9 cellular contexts compared by ENCODE assay signal in the genomic region with DNA sequence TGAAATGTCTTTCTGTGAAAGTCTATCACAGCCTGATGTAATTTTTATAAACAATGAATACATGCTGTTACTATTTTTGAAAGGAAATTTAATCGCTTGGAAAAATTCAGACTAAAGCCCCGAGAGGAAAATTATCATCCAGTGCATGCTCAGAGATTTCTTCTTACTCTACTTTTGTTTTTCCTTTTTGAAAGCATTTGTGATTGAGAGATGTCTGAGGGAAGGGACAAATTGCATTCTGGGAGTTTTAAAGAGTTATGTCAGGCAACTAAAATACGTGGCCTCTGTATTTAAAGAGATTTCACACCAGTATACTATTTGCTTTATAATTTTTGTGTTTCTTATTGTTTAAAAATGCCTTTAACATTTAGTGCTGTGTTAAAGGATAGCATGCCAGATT. TPM values are rescaled to one million over a fixed set of nuclear protein-coding genes. Genes with fewer than 3 reads are reported as not detected.
A peak's percentile ranks its signal among the peaks of the same experiment; 100 is the strongest.
DNase-seq lines count a peak whose midpoint lies in the region; ATAC-seq, FAIRE-seq and TF ChIP-seq lines count a peak whose summit lies in the region.
"Had no signal": no experiment of that assay in that cellular context is flagged by ENCODE, and none has a peak within 500 bp of the region (broad histone marks: within the 10 kb centered on the region; RNA-seq: fewer than 3 reads in every experiment).

No MANE protein-coding gene starts in this region.

- no peak for DNase-seq in activated T-cell treated with anti-CD3 and anti-CD28 coated beads, Interleukin-2, amount 50 U/mL, for 4 hours
- no peak for DNase-seq in activated T-cell treated with anti-CD3 and anti-CD28 coated beads, Interleukin-2, amount 50 U/mL, for 1 hour
- DNase-seq in activated CD8-positive, alpha-beta T cell treated with anti-CD3 and anti-CD28 coated beads for 36 hours, result no peak
- no peak for DNase-seq in keratinocyte (ENCODE audit: low read depth, low spot score)
- DNase-seq in testis, result no peak
- DNase-seq in NCI-H524 (lab: John Stamatoyannopoulos, UW), result no peak
- no peak for DNase-seq in GM12891 (ENCODE audit: insufficient read length, low spot score)
- no peak for DNase-seq in AG08396 (ENCODE audit: low spot score)
- DNase-seq: DMS79 treated with DMSO at 0.1 percent for 48 hours had no signal

- no peak for TF ChIP-seq POLR2A in testis (IDR thresholded peaks at IDR 0.05)
- TF ChIP-seq POLR2A in GM12891 (IDR thresholded peaks at IDR 0.05; ENCODE audit: low read depth, low read length), result no peak

- H3K4me3 ChIP-seq in keratinocyte (ENCODE audit: control insufficient read depth in 2 of 3, extremely low read depth in 1 of 3, insufficient read depth in 2 of 3, low read depth in 1 of 3, low read length in 3 of 3) (peak overlapping the region in 2 of 3 experiments; percentile 64 to 86), testis (no peak overlapping the region)

- H3K4me1 Mint-ChIP-seq in activated T-cell treated with anti-CD3 and anti-CD28 coated beads, Interleukin-2, amount 50 U/mL, for 4 hours (ENCODE audit: low read depth), result peaks cover 50% of the 10 kb centered on the region
- H3K4me1 Mint-ChIP-seq in activated CD8-positive, alpha-beta T cell treated with anti-CD3 and anti-CD28 coated beads for 36 hours (ENCODE audit: low read depth), result peaks cover 42% of the 10 kb centered on the region

- intact Hi-C loops in activated CD8-positive, alpha-beta T cell treated with anti-CD3 and anti-CD28 coated beads for 36 hours (cut with micrococcal nuclease), result no loop called here
- intact Hi-C loops in testis (cut with DNase I; ENCODE audit: low total_unique reads), result no loop called here

- H4K20me1 ChIP-seq in keratinocyte (ENCODE audit: control insufficient read depth, extremely low read depth, insufficient read depth, low read length), result peaks cover 21% of the 10 kb centered on the region

- WGBS in testis, 2 donors, result 0 to 3% methylated on average over 3 of the region's 3 CpGs

- peak overlapping the region; percentile 72 for H2AFZ ChIP-seq in keratinocyte (ENCODE audit: control insufficient read depth, low read length)

- H3K27ac ChIP-seq in keratinocyte (ENCODE audit: control insufficient read depth, insufficient read depth, low read length) (peak overlapping the region; percentile 68), testis (peak overlapping the region; percentile 95 to 96)

- H3K9ac ChIP-seq in keratinocyte (ENCODE audit: control insufficient read depth, extremely low read depth, insufficient read depth, low read length), result peak overlapping the region; percentile 86

- FAIRE-seq in keratinocyte (lab: Jason Lieb, UNC), result no peak
- no peak for FAIRE-seq in GM12891 (lab: Jason Lieb, UNC)

- no peaks in the 10 kb centered on the region for H3K9me3 Mint-ChIP-seq in activated T-cell treated with anti-CD3 and anti-CD28 coated beads, Interleukin-2, amount 50 U/mL, for 4 hours
- H3K9me3 Mint-ChIP-seq in activated CD8-positive, alpha-beta T cell treated with anti-CD3 and anti-CD28 coated beads for 36 hours, result no peaks in the 10 kb centered on the region

- H3K27me3 Mint-ChIP-seq in activated T-cell treated with anti-CD3 and anti-CD28 coated beads, Interleukin-2, amount 50 U/mL, for 4 hours (ENCODE audit: low read depth), result no peaks in the 10 kb centered on the region
- no peaks in the 10 kb centered on the region for H3K27me3 Mint-ChIP-seq in activated CD8-positive, alpha-beta T cell treated with anti-CD3 and anti-CD28 coated beads for 36 hours

- dilution Hi-C loops in keratinocyte (cut with MboI; ENCODE audit: extremely low pct_ligation_motif_present, low sequenced_read_pairs), result no loop called here

- CTCF ChIA-PET in activated CD8-positive, alpha-beta T cell treated with anti-CD3 and anti-CD28 coated beads for 36 hours (lab: Charles Lee), result no interaction called here

- peak overlapping the region; percentile 80 for H3K4me3 Mint-ChIP-seq in activated T-cell treated with anti-CD3 and anti-CD28 coated beads, Interleukin-2, amount 50 U/mL, for 4 hours
- H3K4me3 Mint-ChIP-seq in activated CD8-positive, alpha-beta T cell treated with anti-CD3 and anti-CD28 coated beads for 36 hours, result peak overlapping the region; percentile 73

- TF ChIP-seq CTCF in activated CD8-positive, alpha-beta T cell treated with anti-CD3 and anti-CD28 coated beads for 36 hours (IDR thresholded peaks at IDR 0.05), result no peak
- TF ChIP-seq CTCF in keratinocyte (optimal IDR thresholded peaks at IDR 0.05 in 1 of 3, IDR thresholded peaks at IDR 0.05 in 1 of 3, conservative IDR thresholded peaks at IDR 0.05 in 1 of 3; ENCODE audit: extremely low read depth in 1 of 3, insufficient read depth in 2 of 3, low read length in 3 of 3), result no peak
- no peak for TF ChIP-seq CTCF in testis (IDR thresholded peaks at IDR 0.05)

- H3K4me1 ChIP-seq in keratinocyte (ENCODE audit: control insufficient read depth, extremely low read depth, insufficient read depth, low read length) (peaks cover 45% of the 10 kb centered on the region), testis (peaks cover 8% of the 10 kb centered on the region)

- no peak for ATAC-seq in activated T-cell treated with anti-CD3 and anti-CD28 coated beads, Interleukin-2, amount 50 U/mL, for 4 hours
- ATAC-seq in activated CD8-positive, alpha-beta T cell treated with anti-CD3 and anti-CD28 coated beads for 36 hours, result no peak

- no peaks in the 10 kb centered on the region for H3K9me3 ChIP-seq in keratinocyte (ENCODE audit: control insufficient read depth, low read depth, low read length)
- no peaks in the 10 kb centered on the region for H3K9me3 ChIP-seq in testis

- peak overlapping the region; percentile 79 for H3K4me2 ChIP-seq in keratinocyte (ENCODE audit: control insufficient read depth, extremely low read depth, insufficient read depth, low read depth, low read length)

- H3K27ac Mint-ChIP-seq in activated CD8-positive, alpha-beta T cell treated with anti-CD3 and anti-CD28 coated beads for 36 hours, result peak overlapping the region; percentile 92

- H3K27me3 ChIP-seq in keratinocyte (ENCODE audit: control insufficient read depth, extremely low read depth, insufficient read depth, low read length) (no peaks in the 10 kb centered on the region), testis (no peaks in the 10 kb centered on the region)

- H3K36me3 Mint-ChIP-seq in activated T-cell treated with anti-CD3 and anti-CD28 coated beads, Interleukin-2, amount 50 U/mL, for 4 hours (ENCODE audit: insufficient read depth), result peaks cover 8% of the 10 kb centered on the region
- H3K36me3 Mint-ChIP-seq in activated CD8-positive, alpha-beta T cell treated with anti-CD3 and anti-CD28 coated beads for 36 hours (ENCODE audit: low read depth), result peaks cover 22% of the 10 kb centered on the region

- peaks cover 28% of the 10 kb centered on the region for H3K79me2 ChIP-seq in keratinocyte (ENCODE audit: control insufficient read depth, insufficient read depth, low read length)

- no peaks in the 10 kb centered on the region for H3K9me1 ChIP-seq in keratinocyte (ENCODE audit: control insufficient read depth, extremely low read depth, insufficient read depth, low read length)

- POLR2A ChIA-PET in activated CD8-positive, alpha-beta T cell treated with anti-CD3 and anti-CD28 coated beads for 36 hours (lab: Charles Lee), result interaction anchor here (0.6 kb wide), 1 partner anchor 95 kb away, joined by 3 read pairs; no protein-coding TSS in a partner anchor

- H3K36me3 ChIP-seq in keratinocyte (ENCODE audit: control insufficient read depth in 2 of 2, extremely low read depth in 1 of 2, insufficient read depth in 2 of 2, low read length in 2 of 2), result peaks cover under 1 to 5% of the 10 kb centered on the region in 2 experiments
- no peaks in the 10 kb centered on the region for H3K36me3 ChIP-seq in testis (ENCODE audit: low read depth, missing control alignments)

TF ChIP-seq in GM12891, 5 proteins besides CTCF, POLR2A, EP300 and RAD21:
- TF ChIP-seq TAF1 (IDR thresholded peaks at IDR 0.05; ENCODE audit: low read depth, low read length), result no peak
- no peak for TF ChIP-seq SPI1 (IDR thresholded peaks at IDR 0.05; ENCODE audit: low read depth, low read length)
- TF ChIP-seq POU2F2 (IDR thresholded peaks at IDR 0.05; ENCODE audit: low read depth, low read length), result no peak
- TF ChIP-seq PAX5 (IDR thresholded peaks at IDR 0.05; ENCODE audit: insufficient read depth, low read length, severe bottlenecking), result no peak
- no peak for TF ChIP-seq POLR2AphosphoS5 (IDR thresholded peaks at IDR 0.05; ENCODE audit: low read depth, low read length)

RNA-seq across cellular contexts. Expression of gene ZFX, which starts 1.4 kb away (rescaled TPM):
- 10 to 100 TPM; 36.6 to 66.5 (median 37.9) TPM for total RNA-seq in activated T-cell treated with anti-CD3 and anti-CD28 coated beads, Interleukin-2, amount 50 U/mL, for 4 hours
- 10 to 100 TPM; 38.8 to 40.4 TPM for total RNA-seq in activated CD8-positive, alpha-beta T cell treated with anti-CD3 and anti-CD28 coated beads for 36 hours
- polyA plus RNA-seq in keratinocyte (18.0 to 31.8 TPM (median 24.3 TPM) in 3 replicates), testis (ENCODE audit: insufficient read depth, low read depth, low replicate concordance) (10.8 TPM)
- polyA plus RNA-seq in keratinocyte (2011; ENCODE audit: low read depth), result 28.7 TPM
- polyA plus RNA-seq in keratinocyte (2011; cell fraction: cytosol; rRNA removed), result 9.6 and 18.8 TPM in 2 replicates
- polyA plus RNA-seq in keratinocyte (2011; cell fraction: nucleus; rRNA removed), result 33.0 and 39.9 TPM in 2 replicates
- polyA plus RNA-seq in keratinocyte (2012; ENCODE audit: low replicate concordance), result 14.8 and 19.0 TPM in 2 replicates
- polyA minus RNA-seq in keratinocyte, result 17.2 to 122 TPM (median 77.4 TPM) in 3 replicates
- polyA minus RNA-seq in keratinocyte (2011; cell fraction: cytosol; rRNA and poly(A)+ RNA removed), result 27.0 TPM
- polyA minus RNA-seq in keratinocyte (2011; cell fraction: nucleus; rRNA and poly(A)+ RNA removed), result 52.3 and 103 TPM in 2 replicates
- total RNA-seq in testis, result 10 to 100 TPM; 38.5 to 45.1 TPM
- 7.7 TPM for polyA plus RNA-seq in GM12891 (2012; ENCODE audit: low read depth, missing spikeins)

Comparison
In these comparisons a context has a peak if more than half of its experiments do, and no peak if none do; other contexts are left out.
1. H3K4me3 ChIP-seq: peak in keratinocyte (2 of 3); none in testis (0 of 2).